Comparison of ENCODE assay signal across 1 cellular context in genomic region chr10:105973252-105973877, GRCh38.
TF ChIP-seq lines count a peak whose summit lies in the region.

No MANE protein-coding gene starts in this region.

TF ChIP-seq in GM23338, 12 proteins besides CTCF, POLR2A, EP300 and RAD21 (continued from another document):
- TF ChIP-seq, protein P1, sequence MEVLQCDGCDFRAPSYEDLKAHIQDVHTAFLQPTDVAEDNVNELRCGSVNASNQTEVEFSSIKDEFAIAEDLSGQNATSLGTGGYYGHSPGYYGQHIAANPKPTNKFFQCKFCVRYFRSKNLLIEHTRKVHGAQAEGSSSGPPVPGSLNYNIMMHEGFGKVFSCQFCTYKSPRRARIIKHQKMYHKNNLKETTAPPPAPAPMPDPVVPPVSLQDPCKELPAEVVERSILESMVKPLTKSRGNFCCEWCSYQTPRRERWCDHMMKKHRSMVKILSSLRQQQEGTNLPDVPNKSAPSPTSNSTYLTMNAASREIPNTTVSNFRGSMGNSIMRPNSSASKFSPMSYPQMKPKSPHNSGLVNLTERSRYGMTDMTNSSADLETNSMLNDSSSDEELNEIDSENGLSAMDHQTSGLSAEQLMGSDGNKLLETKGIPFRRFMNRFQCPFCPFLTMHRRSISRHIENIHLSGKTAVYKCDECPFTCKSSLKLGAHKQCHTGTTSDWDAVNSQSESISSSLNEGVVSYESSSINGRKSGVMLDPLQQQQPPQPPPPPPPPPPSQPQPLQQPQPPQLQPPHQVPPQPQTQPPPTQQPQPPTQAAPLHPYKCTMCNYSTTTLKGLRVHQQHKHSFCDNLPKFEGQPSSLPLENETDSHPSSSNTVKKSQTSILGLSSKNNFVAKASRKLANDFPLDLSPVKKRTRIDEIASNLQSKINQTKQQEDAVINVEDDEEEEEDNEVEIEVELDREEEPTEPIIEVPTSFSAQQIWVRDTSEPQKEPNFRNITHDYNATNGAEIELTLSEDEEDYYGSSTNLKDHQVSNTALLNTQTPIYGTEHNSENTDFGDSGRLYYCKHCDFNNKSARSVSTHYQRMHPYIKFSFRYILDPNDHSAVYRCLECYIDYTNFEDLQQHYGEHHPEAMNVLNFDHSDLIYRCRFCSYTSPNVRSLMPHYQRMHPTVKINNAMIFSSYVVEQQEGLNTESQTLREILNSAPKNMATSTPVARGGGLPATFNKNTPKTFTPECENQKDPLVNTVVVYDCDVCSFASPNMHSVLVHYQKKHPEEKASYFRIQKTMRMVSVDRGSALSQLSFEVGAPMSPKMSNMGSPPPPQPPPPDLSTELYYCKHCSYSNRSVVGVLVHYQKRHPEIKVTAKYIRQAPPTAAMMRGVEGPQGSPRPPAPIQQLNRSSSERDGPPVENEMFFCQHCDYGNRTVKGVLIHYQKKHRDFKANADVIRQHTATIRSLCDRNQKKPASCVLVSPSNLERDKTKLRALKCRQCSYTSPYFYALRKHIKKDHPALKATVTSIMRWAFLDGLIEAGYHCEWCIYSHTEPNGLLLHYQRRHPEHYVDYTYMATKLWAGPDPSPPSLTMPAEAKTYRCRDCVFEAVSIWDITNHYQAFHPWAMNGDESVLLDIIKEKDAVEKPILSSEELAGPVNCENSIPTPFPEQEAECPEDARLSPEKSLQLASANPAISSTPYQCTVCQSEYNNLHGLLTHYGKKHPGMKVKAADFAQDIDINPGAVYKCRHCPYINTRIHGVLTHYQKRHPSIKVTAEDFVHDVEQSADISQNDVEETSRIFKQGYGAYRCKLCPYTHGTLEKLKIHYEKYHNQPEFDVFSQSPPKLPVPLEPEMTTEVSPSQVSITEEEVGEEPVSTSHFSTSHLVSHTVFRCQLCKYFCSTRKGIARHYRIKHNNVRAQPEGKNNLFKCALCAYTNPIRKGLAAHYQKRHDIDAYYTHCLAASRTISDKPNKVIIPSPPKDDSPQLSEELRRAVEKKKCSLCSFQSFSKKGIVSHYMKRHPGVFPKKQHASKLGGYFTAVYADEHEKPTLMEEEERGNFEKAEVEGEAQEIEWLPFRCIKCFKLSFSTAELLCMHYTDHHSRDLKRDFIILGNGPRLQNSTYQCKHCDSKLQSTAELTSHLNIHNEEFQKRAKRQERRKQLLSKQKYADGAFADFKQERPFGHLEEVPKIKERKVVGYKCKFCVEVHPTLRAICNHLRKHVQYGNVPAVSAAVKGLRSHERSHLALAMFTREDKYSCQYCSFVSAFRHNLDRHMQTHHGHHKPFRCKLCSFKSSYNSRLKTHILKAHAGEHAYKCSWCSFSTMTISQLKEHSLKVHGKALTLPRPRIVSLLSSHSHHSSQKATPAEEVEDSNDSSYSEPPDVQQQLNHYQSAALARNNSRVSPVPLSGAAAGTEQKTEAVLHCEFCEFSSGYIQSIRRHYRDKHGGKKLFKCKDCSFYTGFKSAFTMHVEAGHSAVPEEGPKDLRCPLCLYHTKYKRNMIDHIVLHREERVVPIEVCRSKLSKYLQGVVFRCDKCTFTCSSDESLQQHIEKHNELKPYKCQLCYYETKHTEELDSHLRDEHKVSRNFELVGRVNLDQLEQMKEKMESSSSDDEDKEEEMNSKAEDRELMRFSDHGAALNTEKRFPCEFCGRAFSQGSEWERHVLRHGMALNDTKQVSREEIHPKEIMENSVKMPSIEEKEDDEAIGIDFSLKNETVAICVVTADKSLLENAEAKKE (CRISPR knock-in tag; IDR thresholded peaks at IDR 0.05): no peak
- TF ChIP-seq JUNB (IDR thresholded peaks at IDR 0.05; ENCODE audit: unreplicated experiment) (no peak), EZH2 (IDR thresholded peaks at IDR 0.05; ENCODE audit: low read depth, unreplicated experiment) (no peak), EZH2phosphoT487 (IDR thresholded peaks at IDR 0.05; ENCODE audit: unreplicated experiment) (no peak), CREB1 (CRISPR knock-in tag; IDR thresholded peaks at IDR 0.05; ENCODE audit: low read depth) (no peak), NANOG (IDR thresholded peaks at IDR 0.05; ENCODE audit: borderline replicate concordance) (no peak), POLR2AphosphoS5 (IDR thresholded peaks at IDR 0.05; ENCODE audit: low read depth) (no peak), STAT1 (IDR thresholded peaks at IDR 0.05; ENCODE audit: unreplicated experiment) (no peak), ZNF114 (CRISPR knock-in tag; IDR thresholded peaks at IDR 0.05) (no peak)
- TF ChIP-seq, protein P2, sequence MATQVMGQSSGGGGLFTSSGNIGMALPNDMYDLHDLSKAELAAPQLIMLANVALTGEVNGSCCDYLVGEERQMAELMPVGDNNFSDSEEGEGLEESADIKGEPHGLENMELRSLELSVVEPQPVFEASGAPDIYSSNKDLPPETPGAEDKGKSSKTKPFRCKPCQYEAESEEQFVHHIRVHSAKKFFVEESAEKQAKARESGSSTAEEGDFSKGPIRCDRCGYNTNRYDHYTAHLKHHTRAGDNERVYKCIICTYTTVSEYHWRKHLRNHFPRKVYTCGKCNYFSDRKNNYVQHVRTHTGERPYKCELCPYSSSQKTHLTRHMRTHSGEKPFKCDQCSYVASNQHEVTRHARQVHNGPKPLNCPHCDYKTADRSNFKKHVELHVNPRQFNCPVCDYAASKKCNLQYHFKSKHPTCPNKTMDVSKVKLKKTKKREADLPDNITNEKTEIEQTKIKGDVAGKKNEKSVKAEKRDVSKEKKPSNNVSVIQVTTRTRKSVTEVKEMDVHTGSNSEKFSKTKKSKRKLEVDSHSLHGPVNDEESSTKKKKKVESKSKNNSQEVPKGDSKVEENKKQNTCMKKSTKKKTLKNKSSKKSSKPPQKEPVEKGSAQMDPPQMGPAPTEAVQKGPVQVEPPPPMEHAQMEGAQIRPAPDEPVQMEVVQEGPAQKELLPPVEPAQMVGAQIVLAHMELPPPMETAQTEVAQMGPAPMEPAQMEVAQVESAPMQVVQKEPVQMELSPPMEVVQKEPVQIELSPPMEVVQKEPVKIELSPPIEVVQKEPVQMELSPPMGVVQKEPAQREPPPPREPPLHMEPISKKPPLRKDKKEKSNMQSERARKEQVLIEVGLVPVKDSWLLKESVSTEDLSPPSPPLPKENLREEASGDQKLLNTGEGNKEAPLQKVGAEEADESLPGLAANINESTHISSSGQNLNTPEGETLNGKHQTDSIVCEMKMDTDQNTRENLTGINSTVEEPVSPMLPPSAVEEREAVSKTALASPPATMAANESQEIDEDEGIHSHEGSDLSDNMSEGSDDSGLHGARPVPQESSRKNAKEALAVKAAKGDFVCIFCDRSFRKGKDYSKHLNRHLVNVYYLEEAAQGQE (IDR thresholded peaks at IDR 0.05; ENCODE audit: unreplicated experiment): no peak
